In genomic region chr14:77457115-77457521, GRCh38 we compare ENCODE assay signal across 8 cellular contexts. TPM values are rescaled to one million over a fixed set of nuclear protein-coding genes. Genes with fewer than 3 reads are reported as not detected.
A peak's percentile ranks its signal among the peaks of the same experiment; 100 is the strongest.
DNase-seq lines count a peak whose midpoint lies in the region; ATAC-seq, FAIRE-seq and TF ChIP-seq lines count a peak whose summit lies in the region.

No MANE protein-coding gene starts in this region.

- TF ChIP-seq CTCF in C4-2B (conservative IDR thresholded peaks at IDR 0.05): no peak
- TF ChIP-seq CTCF in RWPE2 (IDR thresholded peaks at IDR 0.05; ENCODE audit: poor library complexity, severe bottlenecking): no peak
- TF ChIP-seq CTCF in pancreas (IDR thresholded peaks at IDR 0.05): no peak

- H3K27ac ChIP-seq in C4-2B (peak overlapping the region; percentile 92), RWPE2 (ENCODE audit: poor library complexity, severe bottlenecking) (peak overlapping the region; percentile 65), epithelial cell of prostate (peak overlapping the region; percentile 90), pancreas (peak overlapping the region; percentile 75 to 100 (median 88))

- H3K36me3 ChIP-seq in RWPE2 (ENCODE audit: low read depth) (peaks cover 45% of the 10 kb centered on the region), pancreas (peaks cover 0 to 12% (median 12%) of the 10 kb centered on the region in 3 donors)

- DNase-seq in RWPE2 (ENCODE audit: low spot score): no peak
- no peak for DNase-seq in epithelial cell of prostate (ENCODE audit: low read depth, low spot score)
- no peak for DNase-seq in pancreas
- no peak for DNase-seq in erythroblast (lab: John Stamatoyannopoulos, UW)
- DNase-seq in GM19239 (ENCODE audit: insufficient read length, low spot score): no peak

- WGBS in pancreas, 2 donors: 0 to 1% methylated on average over 18 of the region's 18 CpGs

- peaks cover 10% of the 10 kb centered on the region for H3K4me1 ChIP-seq in RWPE2 (ENCODE audit: insufficient read depth, poor library complexity, severe bottlenecking)
- H3K4me1 ChIP-seq in pancreas: peaks cover 0 to 17% (median 6%) of the 10 kb centered on the region in 3 donors

- intact Hi-C loops in pancreas (cut with DNase I): no loop called here

- H3K9me3 ChIP-seq in RWPE2 (ENCODE audit: severe bottlenecking) (no peaks in the 10 kb centered on the region), pancreas (no peaks in the 10 kb centered on the region)

- H3K4me3 ChIP-seq in RWPE2 (ENCODE audit: severe bottlenecking): peak overlapping the region; percentile 77
- peak overlapping the region; percentile 55 to 94 (median 66) for H3K4me3 ChIP-seq in pancreas

- peak; percentile 17 for ATAC-seq in GM21723 (IDR thresholded peaks at IDR 0.05; ENCODE audit: unreplicated experiment)
- ATAC-seq in RWPE2 (ENCODE audit: low read depth): no peak; the same call in 2 of the 3 replicates
- ATAC-seq in pancreas: peak in 3 of 4 donors; percentile 0 to 1 (median 1)
- ATAC-seq in GM18498 (IDR thresholded peaks at IDR 0.05; ENCODE audit: unreplicated experiment): no peak

- FAIRE-seq in pancreas (lab: Jason Lieb, UNC) (no peak), GM19239 (lab: Jason Lieb, UNC) (no peak)

- TF ChIP-seq POLR2A in erythroblast (IDR thresholded peaks at IDR 0.05; ENCODE audit: low read length): no peak

- H3K27me3 ChIP-seq in RWPE2 (ENCODE audit: insufficient read depth, poor library complexity, severe bottlenecking): no peaks in the 10 kb centered on the region
- no peaks in the 10 kb centered on the region for H3K27me3 ChIP-seq in pancreas

RNA-seq across cellular contexts. Expression of gene VIPAS39, which starts 0.3 kb away (rescaled TPM):
- 10 to 100 TPM in 1 of 6 donors, 1 to 10 TPM in 5; 6.1 to 12.5 (median 7.7) TPM for total RNA-seq in pancreas
- 1 to 10 TPM; 6.5 to 8.3 TPM for polyA plus RNA-seq in pancreas

RNA-seq across cellular contexts. Expression of gene AHSA1, which starts 0.8 kb away (rescaled TPM):
- 10 to 100 TPM; 23.2 to 64.3 (median 33.0) TPM for total RNA-seq in pancreas
- 10 to 100 TPM; 36.0 to 43.9 TPM for polyA plus RNA-seq in pancreas

RNA-seq across cellular contexts. Expression of gene NOXRED1, which starts 33.8 kb away (rescaled TPM):
- total RNA-seq in pancreas: under 1 TPM; 0.16 to 0.58 (median 0.43) TPM
- under 1 TPM; 0.30 to 0.77 TPM for polyA plus RNA-seq in pancreas

RNA-seq across cellular contexts. Expression of gene ISM2, which starts 41.5 kb away (rescaled TPM):
- not detected for total RNA-seq in pancreas
- polyA plus RNA-seq in pancreas: not detected

Comparison
In these comparisons a context has a peak if more than half of its experiments do, and no peak if none do; other contexts are left out.
1. ATAC-seq: peak in GM21723 (single experiment) and pancreas (3 of 4); none in RWPE2 (single experiment) and GM18498 (single experiment).
2. Peak in every context shown above with its lines, with median percentiles within 50 percentile points of each other: H3K27ac ChIP-seq.